In the genomic region with DNA sequence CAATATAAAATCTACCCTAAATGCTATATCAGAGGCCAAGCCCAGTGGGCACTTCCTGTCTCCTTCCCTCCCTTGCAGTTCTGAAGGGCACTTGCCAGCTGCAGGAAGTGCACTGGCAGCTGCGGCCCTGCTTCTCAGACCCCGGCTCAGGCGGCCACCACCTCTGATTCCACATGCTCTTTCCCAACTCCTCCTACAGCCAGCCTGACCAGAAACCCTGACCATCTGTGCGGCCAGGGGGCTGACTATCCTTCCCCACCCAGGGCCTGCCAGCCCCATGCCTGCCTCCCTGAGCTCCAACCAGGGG, we compare ENCODE assay signal across 17 cellular contexts.
"Had no signal": no experiment of that assay in that cellular context is flagged by ENCODE, and none has a peak within 500 bp of the region (broad histone marks: within the 10 kb centered on the region; RNA-seq: fewer than 3 reads in every experiment).

No MANE protein-coding gene starts in this region.

- H3K4me3 ChIP-seq: ascending aorta, cardiac muscle cell, esophagus muscularis mucosa, right lobe of liver, upper lobe of left lung had no signal

- ATAC-seq: activated CD8-positive, alpha-beta T cell treated with anti-CD3 and anti-CD28 coated beads, Interleukin-2, amount 10 ng/mL, durations not matched to agents 7 days and 5 days; activated naive CD8-positive, alpha-beta T cell treated with anti-CD3 and anti-CD28 coated beads, Interleukin-2, amount 50 U/mL, for 24 hours had no signal

- H3K27ac ChIP-seq: ascending aorta, cardiac muscle cell, esophagus muscularis mucosa, right lobe of liver, WERI-Rb-1 had no signal

- DNase-seq: activated CD4-positive, alpha-beta T cell treated with anti-CD3 and anti-CD28 coated beads for 4 hours; activated CD8-positive, alpha-beta memory T cell treated with anti-CD3 and anti-CD28 coated beads, Interleukin-2, amount 50 U/mL, for 48 hours; activated CD8-positive, alpha-beta T cell treated with anti-CD3 and anti-CD28 coated beads, Interleukin-2, amount 10 ng/mL, durations not matched to agents 7 days and 5 days; activated naive CD4-positive, alpha-beta T cell; activated naive CD8-positive, alpha-beta T cell treated with anti-CD3 and anti-CD28 coated beads, Interleukin-2, amount 50 U/mL, for 24 hours; immature natural killer cell; stimulated activated CD4-positive, alpha-beta T cell treated with anti-CD3 and anti-CD28 coated beads, Interleukin-12 subunit alpha, Interleukin-12 subunit beta, amount 100 ng/mL, for 4 hours; stimulated activated naive CD4-positive, alpha-beta T cell; substantia nigra; T-helper 9 cell; WERI-Rb-1 had no signal

- H3K4me3 Mint-ChIP-seq: activated CD8-positive, alpha-beta T cell treated with anti-CD3 and anti-CD28 coated beads, Interleukin-2, amount 10 ng/mL, durations not matched to agents 7 days and 5 days; activated naive CD8-positive, alpha-beta T cell treated with anti-CD3 and anti-CD28 coated beads, Interleukin-2, amount 50 U/mL, for 24 hours; activated T-helper 1 cell treated with anti-CD3 and anti-CD28 coated beads, Interleukin-12 subunit alpha, Interleukin-12 subunit beta, Interleukin-2, Interleukin-4 antibody, amounts not matched to agents 30 ng/mL and 10 ng/mL and 1 ng/mL, durations not matched to agents 14 hours and 24 hours and 36 hours; immature natural killer cell had no signal

- H3K4me1 Mint-ChIP-seq: activated naive CD8-positive, alpha-beta T cell treated with anti-CD3 and anti-CD28 coated beads, Interleukin-2, amount 50 U/mL, for 24 hours; immature natural killer cell had no signal

- H3K36me3 Mint-ChIP-seq: immature natural killer cell had no signal

- H3K27ac Mint-ChIP-seq: activated CD8-positive, alpha-beta T cell treated with anti-CD3 and anti-CD28 coated beads, Interleukin-2, amount 10 ng/mL, durations not matched to agents 7 days and 5 days; activated naive CD8-positive, alpha-beta T cell treated with anti-CD3 and anti-CD28 coated beads, Interleukin-2, amount 50 U/mL, for 24 hours; activated T-helper 1 cell treated with anti-CD3 and anti-CD28 coated beads, Interleukin-12 subunit alpha, Interleukin-12 subunit beta, Interleukin-2, Interleukin-4 antibody, amounts not matched to agents 30 ng/mL and 10 ng/mL and 1 ng/mL, durations not matched to agents 14 hours and 24 hours and 36 hours; immature natural killer cell had no signal

- H3K9me3 Mint-ChIP-seq: activated naive CD8-positive, alpha-beta T cell treated with anti-CD3 and anti-CD28 coated beads, Interleukin-2, amount 50 U/mL, for 24 hours; activated T-helper 1 cell treated with anti-CD3 and anti-CD28 coated beads, Interleukin-12 subunit alpha, Interleukin-12 subunit beta, Interleukin-2, Interleukin-4 antibody, amounts not matched to agents 30 ng/mL and 10 ng/mL and 1 ng/mL, durations not matched to agents 14 hours and 24 hours and 36 hours; immature natural killer cell had no signal

- H3K9me3 ChIP-seq: ascending aorta, esophagus muscularis mucosa, right lobe of liver, upper lobe of left lung had no signal

- H3K4me1 ChIP-seq: ascending aorta, right lobe of liver had no signal

- H3K27me3 ChIP-seq: ascending aorta, cardiac muscle cell, esophagus muscularis mucosa, right lobe of liver, upper lobe of left lung had no signal

- H3K36me3 ChIP-seq: ascending aorta, cardiac muscle cell, esophagus muscularis mucosa, right lobe of liver, upper lobe of left lung, WERI-Rb-1 had no signal
